Comparison of ENCODE assay signal across 1 cellular context in genomic region chr17:40552806-40553693, GRCh38.
A peak's percentile ranks its signal among the peaks of the same experiment; 100 is the strongest.
TF ChIP-seq lines count a peak whose summit lies in the region.

No MANE protein-coding gene starts in this region.

TF ChIP-seq in A549, 52 proteins besides CTCF, POLR2A, EP300 and RAD21 (continued from another document):
- TF ChIP-seq, protein P1, sequence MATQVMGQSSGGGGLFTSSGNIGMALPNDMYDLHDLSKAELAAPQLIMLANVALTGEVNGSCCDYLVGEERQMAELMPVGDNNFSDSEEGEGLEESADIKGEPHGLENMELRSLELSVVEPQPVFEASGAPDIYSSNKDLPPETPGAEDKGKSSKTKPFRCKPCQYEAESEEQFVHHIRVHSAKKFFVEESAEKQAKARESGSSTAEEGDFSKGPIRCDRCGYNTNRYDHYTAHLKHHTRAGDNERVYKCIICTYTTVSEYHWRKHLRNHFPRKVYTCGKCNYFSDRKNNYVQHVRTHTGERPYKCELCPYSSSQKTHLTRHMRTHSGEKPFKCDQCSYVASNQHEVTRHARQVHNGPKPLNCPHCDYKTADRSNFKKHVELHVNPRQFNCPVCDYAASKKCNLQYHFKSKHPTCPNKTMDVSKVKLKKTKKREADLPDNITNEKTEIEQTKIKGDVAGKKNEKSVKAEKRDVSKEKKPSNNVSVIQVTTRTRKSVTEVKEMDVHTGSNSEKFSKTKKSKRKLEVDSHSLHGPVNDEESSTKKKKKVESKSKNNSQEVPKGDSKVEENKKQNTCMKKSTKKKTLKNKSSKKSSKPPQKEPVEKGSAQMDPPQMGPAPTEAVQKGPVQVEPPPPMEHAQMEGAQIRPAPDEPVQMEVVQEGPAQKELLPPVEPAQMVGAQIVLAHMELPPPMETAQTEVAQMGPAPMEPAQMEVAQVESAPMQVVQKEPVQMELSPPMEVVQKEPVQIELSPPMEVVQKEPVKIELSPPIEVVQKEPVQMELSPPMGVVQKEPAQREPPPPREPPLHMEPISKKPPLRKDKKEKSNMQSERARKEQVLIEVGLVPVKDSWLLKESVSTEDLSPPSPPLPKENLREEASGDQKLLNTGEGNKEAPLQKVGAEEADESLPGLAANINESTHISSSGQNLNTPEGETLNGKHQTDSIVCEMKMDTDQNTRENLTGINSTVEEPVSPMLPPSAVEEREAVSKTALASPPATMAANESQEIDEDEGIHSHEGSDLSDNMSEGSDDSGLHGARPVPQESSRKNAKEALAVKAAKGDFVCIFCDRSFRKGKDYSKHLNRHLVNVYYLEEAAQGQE (IDR thresholded peaks at IDR 0.05): peak; percentile 7; the same call in 1 of the 2 replicates
- TF ChIP-seq ZSCAN20 (CRISPR knock-in tag; IDR thresholded peaks at IDR 0.05) (no peak), HDAC2 (IDR thresholded peaks at IDR 0.05) (no peak), PBX3 (IDR thresholded peaks at IDR 0.05) (no peak), TP53 (CRISPR knock-in tag; IDR thresholded peaks at IDR 0.05) (no peak), EHF (CRISPR knock-in tag; IDR thresholded peaks at IDR 0.05) (peak; percentile 50; the same call in 1 of the 2 replicates), FOSL2 (IDR thresholded peaks at IDR 0.05) (no peak), FOSL2 (CRISPR knock-in tag; IDR thresholded peaks at IDR 0.05) (no peak), CBX2 (IDR thresholded peaks at IDR 0.05; ENCODE audit: borderline replicate concordance, low read depth) (no peak), ZC3H11A (IDR thresholded peaks at IDR 0.05) (no peak), NFE2L2 (conservative IDR thresholded peaks at IDR 0.05; ENCODE audit: low read length) (no peak), POLR2AphosphoS2 (conservative IDR thresholded peaks at IDR 0.05; ENCODE audit: low read length) (no peak), FOSB (CRISPR knock-in tag; IDR thresholded peaks at IDR 0.05) (peak; percentile 76), CEBPB (IDR thresholded peaks at IDR 0.05) (no peak), JUN (IDR thresholded peaks at IDR 0.05) (no peak), EHMT2 (IDR thresholded peaks at IDR 0.05; ENCODE audit: low read depth) (no peak), CBX8 (IDR thresholded peaks at IDR 0.05) (no peak), TFCP2L1 (CRISPR knock-in tag; IDR thresholded peaks at IDR 0.05) (0 out of 2 replicates have a peak, but pooled peaks have one; percentile 68), MYC (IDR thresholded peaks at IDR 0.05; ENCODE audit: borderline replicate concordance, low read length) (no peak), KDM1A (IDR thresholded peaks at IDR 0.05; ENCODE audit: low read depth) (no peak), MAFK (IDR thresholded peaks at IDR 0.05; ENCODE audit: partially characterized antibody) (peak; percentile 25), CHD4 (IDR thresholded peaks at IDR 0.05; ENCODE audit: borderline replicate concordance) (no peak), RARB (CRISPR knock-in tag; IDR thresholded peaks at IDR 0.05) (no peak), JUNB (IDR thresholded peaks at IDR 0.05) (no peak), KDM5A (IDR thresholded peaks at IDR 0.05) (no peak), ZNF302 (CRISPR knock-in tag; IDR thresholded peaks at IDR 0.05) (no peak), NPAS2 (CRISPR knock-in tag; IDR thresholded peaks at IDR 0.05; ENCODE audit: borderline replicate concordance) (no peak), BHLHE40 (IDR thresholded peaks at IDR 0.05; ENCODE audit: low read depth, low read length) (no peak), NR3C1 (IDR thresholded peaks at IDR 0.05) (no peak), RFX5 (IDR thresholded peaks at IDR 0.05) (no peak)
- TF ChIP-seq, protein P2, sequence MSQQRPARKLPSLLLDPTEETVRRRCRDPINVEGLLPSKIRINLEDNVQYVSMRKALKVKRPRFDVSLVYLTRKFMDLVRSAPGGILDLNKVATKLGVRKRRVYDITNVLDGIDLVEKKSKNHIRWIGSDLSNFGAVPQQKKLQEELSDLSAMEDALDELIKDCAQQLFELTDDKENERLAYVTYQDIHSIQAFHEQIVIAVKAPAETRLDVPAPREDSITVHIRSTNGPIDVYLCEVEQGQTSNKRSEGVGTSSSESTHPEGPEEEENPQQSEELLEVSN (IDR thresholded peaks at IDR 0.05; ENCODE audit: borderline replicate concordance, low read depth): no peak
- TF ChIP-seq, protein P3, sequence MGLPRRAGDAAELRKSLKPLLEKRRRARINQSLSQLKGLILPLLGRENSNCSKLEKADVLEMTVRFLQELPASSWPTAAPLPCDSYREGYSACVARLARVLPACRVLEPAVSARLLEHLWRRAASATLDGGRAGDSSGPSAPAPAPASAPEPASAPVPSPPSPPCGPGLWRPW (IDR thresholded peaks at IDR 0.05): no peak
- TF ChIP-seq, protein P4, sequence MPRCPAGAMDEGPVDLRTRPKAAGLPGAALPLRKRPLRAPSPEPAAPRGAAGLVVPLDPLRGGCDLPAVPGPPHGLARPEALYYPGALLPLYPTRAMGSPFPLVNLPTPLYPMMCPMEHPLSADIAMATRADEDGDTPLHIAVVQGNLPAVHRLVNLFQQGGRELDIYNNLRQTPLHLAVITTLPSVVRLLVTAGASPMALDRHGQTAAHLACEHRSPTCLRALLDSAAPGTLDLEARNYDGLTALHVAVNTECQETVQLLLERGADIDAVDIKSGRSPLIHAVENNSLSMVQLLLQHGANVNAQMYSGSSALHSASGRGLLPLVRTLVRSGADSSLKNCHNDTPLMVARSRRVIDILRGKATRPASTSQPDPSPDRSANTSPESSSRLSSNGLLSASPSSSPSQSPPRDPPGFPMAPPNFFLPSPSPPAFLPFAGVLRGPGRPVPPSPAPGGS (IDR thresholded peaks at IDR 0.05): no peak
- TF ChIP-seq, protein P5, sequence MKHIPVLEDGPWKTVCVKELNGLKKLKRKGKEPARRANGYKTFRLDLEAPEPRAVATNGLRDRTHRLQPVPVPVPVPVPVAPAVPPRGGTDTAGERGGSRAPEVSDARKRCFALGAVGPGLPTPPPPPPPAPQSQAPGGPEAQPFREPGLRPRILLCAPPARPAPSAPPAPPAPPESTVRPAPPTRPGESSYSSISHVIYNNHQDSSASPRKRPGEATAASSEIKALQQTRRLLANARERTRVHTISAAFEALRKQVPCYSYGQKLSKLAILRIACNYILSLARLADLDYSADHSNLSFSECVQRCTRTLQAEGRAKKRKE (CRISPR knock-in tag; IDR thresholded peaks at IDR 0.05; ENCODE audit: low read depth): peak; percentile 66; the same call in 1 of the 2 replicates
